ENCODE assay signal across 1 cellular context in genomic region chr4:81152839-81153713, GRCh38.
TF ChIP-seq lines count a peak whose summit lies in the region.

No MANE protein-coding gene starts in this region.

TF ChIP-seq in WTC11, 78 proteins besides CTCF, POLR2A, EP300 and RAD21 (continued from another document):
- no peak for TF ChIP-seq PRDM15 (CRISPR knock-in tag; IDR thresholded peaks at IDR 0.05)
- no peak for TF ChIP-seq EMX1 (CRISPR knock-in tag; IDR thresholded peaks at IDR 0.05)
- TF ChIP-seq ZNF416 (CRISPR knock-in tag; IDR thresholded peaks at IDR 0.05) = no peak
- TF ChIP-seq ZNF281 (CRISPR knock-in tag; IDR thresholded peaks at IDR 0.05) = no peak
- TF ChIP-seq NFE2L1 (CRISPR knock-in tag; IDR thresholded peaks at IDR 0.05) = no peak
- no peak for TF ChIP-seq NR3C1 (CRISPR knock-in tag; conservative IDR thresholded peaks at IDR 0.05; ENCODE audit: low read depth)
